Comparison of ENCODE assay signal across 15 cellular contexts in genomic region chr12:3178671-3179413, GRCh38.
DNase-seq lines count a peak whose midpoint lies in the region; ATAC-seq, FAIRE-seq and TF ChIP-seq lines count a peak whose summit lies in the region.
"Had no signal": no experiment of that assay in that cellular context is flagged by ENCODE, and none has a peak within 500 bp of the region (broad histone marks: within the 10 kb centered on the region; RNA-seq: fewer than 3 reads in every experiment).

No MANE protein-coding gene starts in this region.

- H3K27ac Mint-ChIP-seq in stimulated activated naive B cell treated with anti-CD40 and anti-IgM and Interleukin-4, amounts not matched to agents 10 μg/mL and 1 μg/mL and 100 μg/mL, for 72 hours = no peak overlapping the region
- H3K27ac Mint-ChIP-seq: CD8-positive, alpha-beta memory T cell had no signal

- H3F3A ChIP-seq in DOHH2 (ENCODE audit: control insufficient read depth, insufficient read depth) = no peaks in the 10 kb centered on the region

- no peaks in the 10 kb centered on the region for H3K36me3 ChIP-seq in DOHH2 (ENCODE audit: control insufficient read depth, low read length)
- no peaks in the 10 kb centered on the region for H3K36me3 ChIP-seq in SJCRH30
- H3K36me3 ChIP-seq in kidney (ENCODE audit: control insufficient read depth in 1 of 2, insufficient read depth in 2 of 2, low read length in 2 of 2) = no peaks in the 10 kb centered on the region
- H3K36me3 ChIP-seq in small intestine (ENCODE audit: control insufficient read depth in 2 of 2, insufficient read depth in 2 of 2, low read length in 2 of 2) = no peaks in the 10 kb centered on the region

- H3K9ac ChIP-seq in kidney (ENCODE audit: low read length in 2 of 2) = no peak overlapping the region

- TF ChIP-seq CTCF in DOHH2 (IDR thresholded peaks at IDR 0.05; ENCODE audit: low read depth, low read length, poor library complexity, severe bottlenecking) (no peak), kidney (IDR thresholded peaks at IDR 0.05; ENCODE audit: borderline replicate concordance, extremely low read depth, insufficient read depth) (no peak)

- intact Hi-C loops in kidney (cut with DNase I) = no loop called here

- peaks cover 20 to 34% of the 10 kb centered on the region in 2 donors for H3K4me1 Mint-ChIP-seq in stimulated activated naive B cell treated with anti-CD40 and anti-IgM and Interleukin-4, amounts not matched to agents 10 μg/mL and 1 μg/mL and 100 μg/mL, for 72 hours
- H3K4me1 Mint-ChIP-seq: CD8-positive, alpha-beta memory T cell had no signal

- no peaks in the 10 kb centered on the region for H4K20me1 ChIP-seq in DOHH2 (ENCODE audit: control insufficient read depth, insufficient read depth, low read depth, low read length)

- H3K27me3 Mint-ChIP-seq in stimulated activated naive B cell treated with anti-CD40 and anti-IgM and Interleukin-4, amounts not matched to agents 10 μg/mL and 1 μg/mL and 100 μg/mL, for 72 hours = peaks cover 46 to 47% of the 10 kb centered on the region in 2 donors

- H3K36me3 Mint-ChIP-seq in stimulated activated naive B cell treated with anti-CD40 and anti-IgM and Interleukin-4, amounts not matched to agents 10 μg/mL and 1 μg/mL and 100 μg/mL, for 72 hours = no peaks in the 10 kb centered on the region
- H3K36me3 Mint-ChIP-seq: CD8-positive, alpha-beta memory T cell had no signal

- H3K27ac ChIP-seq in DOHH2 (ENCODE audit: low read depth, low read length) (no peak overlapping the region), SJCRH30 (peak overlapping the region; percentile 67), kidney (ENCODE audit: low read depth in 2 of 2, low read length in 2 of 2) (no peak overlapping the region), small intestine (ENCODE audit: low read depth in 1 of 2, low read length in 1 of 2) (no peak overlapping the region)

- H3K9me2 ChIP-seq in DOHH2 (replicated peaks; ENCODE audit: control insufficient read depth, low read length) = no peaks in the 10 kb centered on the region

- FAIRE-seq in kidney (lab: Jason Lieb, UNC) = no peak
- FAIRE-seq in small intestine (lab: Jason Lieb, UNC) = no peak

- ATAC-seq in stimulated activated naive B cell treated with anti-CD40 and anti-IgM and Interleukin-4, amounts not matched to agents 10 μg/mL and 1 μg/mL and 100 μg/mL, for 72 hours (replicated peaks) = no peak
- no peak for ATAC-seq in HG03139 (IDR thresholded peaks at IDR 0.05; ENCODE audit: unreplicated experiment)
- no peak for ATAC-seq in HG02840 (IDR thresholded peaks at IDR 0.05; ENCODE audit: low FRiP score, unreplicated experiment)

- H3K4me2 ChIP-seq in DOHH2 (ENCODE audit: low read length) = peak overlapping the region; percentile 61

- H3K4me3 ChIP-seq in DOHH2 (ENCODE audit: low read length) (peak overlapping the region; percentile 44), SJCRH30 (no peak overlapping the region), kidney (ENCODE audit: low read length in 2 of 2) (no peak overlapping the region), small intestine (ENCODE audit: low read depth in 1 of 2, low read length in 2 of 2) (no peak overlapping the region)

- no peaks in the 10 kb centered on the region for H3K9me3 ChIP-seq in DOHH2 (ENCODE audit: control insufficient read depth, insufficient read depth, low read length)
- H3K9me3 ChIP-seq in SJCRH30 (replicated peaks) = no peaks in the 10 kb centered on the region
- H3K9me3 ChIP-seq in kidney (ENCODE audit: control insufficient read depth in 1 of 2, low read length in 2 of 2) = no peaks in the 10 kb centered on the region
- H3K9me3 ChIP-seq in small intestine (ENCODE audit: control insufficient read depth, low read depth) = no peaks in the 10 kb centered on the region

- H3K4me3 Mint-ChIP-seq in stimulated activated naive B cell treated with anti-CD40 and anti-IgM and Interleukin-4, amounts not matched to agents 10 μg/mL and 1 μg/mL and 100 μg/mL, for 72 hours = peak overlapping the region; percentile 36 to 49
- H3K4me3 Mint-ChIP-seq: CD8-positive, alpha-beta memory T cell; H9 had no signal

- H3K27me3 ChIP-seq in DOHH2 (ENCODE audit: control insufficient read depth, low read length) (peaks cover 22% of the 10 kb centered on the region), SJCRH30 (no peaks in the 10 kb centered on the region), small intestine (ENCODE audit: control insufficient read depth in 2 of 2, insufficient read depth in 2 of 2, low read length in 2 of 2) (no peaks in the 10 kb centered on the region)

- H3K4me1 ChIP-seq in DOHH2 (ENCODE audit: control insufficient read depth, low read length) (peaks cover 28% of the 10 kb centered on the region), SJCRH30 (peaks cover 32% of the 10 kb centered on the region), kidney (ENCODE audit: control insufficient read depth in 1 of 2, insufficient read depth in 1 of 2, low read depth in 1 of 2, low read length in 2 of 2) (no peaks in the 10 kb centered on the region), small intestine (ENCODE audit: control insufficient read depth in 2 of 2, insufficient read depth in 1 of 2, low read depth in 1 of 2, low read length in 1 of 2) (no peaks in the 10 kb centered on the region)

- H3K79me2 ChIP-seq in DOHH2 (ENCODE audit: control insufficient read depth, low read length) = no peaks in the 10 kb centered on the region

- WGBS in small intestine, 3 donors = 79 to 91% (median 83%) methylated on average over 14 of the region's 14 CpGs

- H3K9me3 Mint-ChIP-seq in stimulated activated naive B cell treated with anti-CD40 and anti-IgM and Interleukin-4, amounts not matched to agents 10 μg/mL and 1 μg/mL and 100 μg/mL, for 72 hours = no peaks in the 10 kb centered on the region
- H3K9me3 Mint-ChIP-seq: H9 had no signal

- DNase-seq in SJCRH30 (peak; percentile 87 to 88), kidney (peak; percentile 45), small intestine (no peak)
- DNase-seq in stimulated activated naive B cell treated with anti-CD40 and anti-IgM and Interleukin-4, amounts not matched to agents 10 μg/mL and 1 μg/mL and 100 μg/mL, for 72 hours = no peak
- DNase-seq: ACHN, DMS 273 treated with DMSO at 0.1 percent for 48 hours, H9, KG1, NCI-H1105, NCI-H1694 treated with DMSO at 0.1 percent for 48 hours, NCI-H748 treated with DMSO at 0.1 percent for 48 hours had no signal

Comparison
In these comparisons a context has a peak if more than half of its experiments do, and no peak if none do; other contexts are left out.
1. DNase-seq: peak in SJCRH30 (2 of 2) and kidney (single experiment); none in stimulated activated naive B cell treated with anti-CD40 and anti-IgM and Interleukin-4, amounts not matched to agents 10 μg/mL and 1 μg/mL and 100 μg/mL, for 72 hours (single experiment) and small intestine (single experiment).